ENCODE assay signal across 1 cellular context in the genomic region with DNA sequence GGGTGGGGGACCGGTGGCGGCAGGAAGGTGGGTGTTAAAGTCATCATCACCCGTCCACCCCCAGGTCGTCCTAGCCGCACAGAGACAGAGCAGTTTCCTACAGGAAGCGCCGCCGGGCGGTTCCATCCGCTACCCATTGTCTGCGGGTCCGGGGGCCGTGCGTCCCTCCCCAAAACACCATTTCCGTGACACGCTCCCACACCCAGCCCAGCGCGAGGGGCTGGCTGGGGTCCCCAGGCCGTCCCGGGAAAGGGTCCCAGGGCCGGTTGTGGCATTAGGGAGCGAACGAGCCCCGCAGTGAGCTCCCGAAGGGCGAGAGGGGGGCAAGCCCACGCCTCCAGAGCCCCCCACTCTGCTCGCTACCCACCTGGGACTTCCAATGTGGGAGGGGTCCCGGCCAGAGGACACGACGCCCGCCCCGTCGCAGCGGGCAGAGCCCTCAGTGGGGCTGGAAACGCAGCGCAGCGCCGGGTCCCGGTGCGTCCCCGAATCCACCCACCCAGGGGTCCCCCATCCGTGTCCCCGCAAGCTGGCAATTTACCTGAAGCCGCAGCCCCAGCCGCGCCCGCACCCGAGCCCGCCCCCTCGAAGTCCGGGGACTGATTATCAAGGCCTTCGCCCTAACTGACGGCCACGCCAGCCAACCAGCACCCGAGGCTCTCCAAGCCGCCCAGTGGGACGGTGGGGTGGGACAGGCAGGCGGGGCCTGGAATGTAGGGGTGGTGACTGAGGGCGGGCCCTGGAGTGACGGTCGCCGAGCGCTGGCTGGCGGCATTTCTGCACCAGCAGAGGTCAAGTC.
TF ChIP-seq lines count a peak whose summit lies in the region.

TSS of gene KANK3 (minus strand) at position 579 of the 799 bp plus-strand sequence. CDS start 5,434 bp downstream, outside the sequence.

TF ChIP-seq in H1, 55 proteins besides CTCF, POLR2A, EP300 and RAD21 (continued from another document):
- TF ChIP-seq SP1 (IDR thresholded peaks at IDR 0.05; ENCODE audit: low read depth, low read length) (peak; percentile 97), BACH1 (IDR thresholded peaks at IDR 0.05; ENCODE audit: low read length) (0 out of 2 replicates have a peak, but pooled peaks have one; percentile 3), SP2 (IDR thresholded peaks at IDR 0.05; ENCODE audit: low read length) (peak; percentile 67), CHD2 (IDR thresholded peaks at IDR 0.05; ENCODE audit: low read length) (peak; percentile 87), PHF8 (conservative IDR thresholded peaks at IDR 0.05; ENCODE audit: low read depth, low read length) (peak; percentile 49; the same call in 1 of the 2 replicates), ASH2L (IDR thresholded peaks at IDR 0.05; ENCODE audit: low read length) (no peak), KDM4A (IDR thresholded peaks at IDR 0.05; ENCODE audit: low read depth, low read length, severe bottlenecking) (peak; percentile 97), CBX5 (IDR thresholded peaks at IDR 0.05; ENCODE audit: low read depth, low read length) (no peak)
